Comparison of ENCODE assay signal across 17 cellular contexts in the genomic region with DNA sequence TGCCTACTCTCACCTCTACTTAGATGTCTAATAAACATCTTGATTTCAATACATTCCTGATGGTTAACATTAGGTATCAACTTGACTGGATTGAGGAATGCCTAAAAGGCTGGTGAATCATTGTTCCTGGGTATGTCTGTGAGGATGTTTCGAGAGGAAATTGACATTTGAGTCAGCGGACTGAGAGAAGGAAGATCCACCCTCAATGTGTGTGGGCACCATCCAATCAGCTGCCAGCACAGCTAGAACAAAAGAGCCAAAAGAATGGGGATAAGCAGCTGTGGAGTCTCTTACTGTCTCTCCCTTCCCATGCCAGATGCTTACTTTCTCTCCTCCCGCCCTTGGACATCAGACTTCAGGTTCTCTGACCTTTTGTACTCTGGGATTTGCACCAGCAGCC.
A peak's percentile ranks its signal among the peaks of the same experiment; 100 is the strongest.
DNase-seq lines count a peak whose midpoint lies in the region; ATAC-seq and TF ChIP-seq lines count a peak whose summit lies in the region.
"Had no signal": no experiment of that assay in that cellular context is flagged by ENCODE, and none has a peak within 500 bp of the region (broad histone marks: within the 10 kb centered on the region; RNA-seq: fewer than 3 reads in every experiment).

No MANE protein-coding gene starts in this region.

- DNase-seq in ELF-1 (ENCODE audit: low read depth, low spot score), result peak; percentile 7
- peak; percentile 6 for DNase-seq in LHCN-M2 (ENCODE audit: low read depth)
- DNase-seq in WTC11 (ENCODE audit: low spot score), result peak; percentile 15
- peak; percentile 13 for DNase-seq in iPS DF 6.9 (ENCODE audit: low read depth, low spot score)
- no peak for DNase-seq in mesenchymal stem cell
- DNase-seq in KG1 (lab: John Stamatoyannopoulos, UW), result no peak
- no peak for DNase-seq in transverse colon
- DNase-seq: ACHN; CD4-positive, CD25-positive, alpha-beta regulatory T cell; DMS53; GOT3; HCEC 1CT; HFFc6; IMR-90 had no signal

- H3K27ac Mint-ChIP-seq in WTC11, result no peak overlapping the region
- H3K27ac Mint-ChIP-seq: CD4-positive, CD25-positive, alpha-beta regulatory T cell; HFFc6 had no signal

- H3K4me3 ChIP-seq in iPS DF 6.9 (ENCODE audit: low read length) (no peak overlapping the region), mesenchymal stem cell (ENCODE audit: insufficient read depth in 1 of 2, low read depth in 1 of 2, low read length in 2 of 2) (no peak overlapping the region), transverse colon (no peak overlapping the region)
- H3K4me3 ChIP-seq: BLaER1 treated with 17β-estradiol and CSF1 and Interleukin-3, amounts not matched to agents 10 nM and 100 nM; GM12878 had no signal

- H2BK12ac ChIP-seq in mesenchymal stem cell (ENCODE audit: low read length in 2 of 2), result no peak overlapping the region

- no peak overlapping the region for H4K91ac ChIP-seq in mesenchymal stem cell (ENCODE audit: low read length)

- peaks cover 22% of the 10 kb centered on the region for H3K4me1 Mint-ChIP-seq in WTC11
- H3K4me1 Mint-ChIP-seq: CD4-positive, CD25-positive, alpha-beta regulatory T cell had no signal

- H3K9me3 Mint-ChIP-seq in WTC11, result peaks cover 9% of the 10 kb centered on the region

- H2BK15ac ChIP-seq in mesenchymal stem cell (ENCODE audit: low read depth, poor library complexity, severe bottlenecking), result no peak overlapping the region

- no peak for TF ChIP-seq POLR2A in transverse colon (IDR thresholded peaks at IDR 0.05)

- peak; percentile 94 for ATAC-seq in WTC11
- ATAC-seq in GM18520 (IDR thresholded peaks at IDR 0.05; ENCODE audit: unreplicated experiment), result no peak
- ATAC-seq: GM12878 had no signal

- no peak overlapping the region for H3K4me3 Mint-ChIP-seq in WTC11
- H3K4me3 Mint-ChIP-seq: CD4-positive, CD25-positive, alpha-beta regulatory T cell; HFFc6 had no signal

- H3K23ac ChIP-seq in mesenchymal stem cell (ENCODE audit: low read length in 2 of 2), result no peak overlapping the region

- H3K27ac ChIP-seq in iPS DF 6.9 (ENCODE audit: low read length), result no peak overlapping the region
- H3K27ac ChIP-seq in mesenchymal stem cell (ENCODE audit: low read length, poor library complexity, severe bottlenecking), result no peak overlapping the region
- H3K27ac ChIP-seq in transverse colon, result no peak overlapping the region
- H3K27ac ChIP-seq: BLaER1 treated with 17β-estradiol and CSF1 and Interleukin-3, amounts not matched to agents 10 nM and 100 nM had no signal

- H3K4me1 ChIP-seq in iPS DF 6.9 (ENCODE audit: control insufficient read depth, insufficient read depth, low read length) (peaks cover 2% of the 10 kb centered on the region; the same call in 1 of the 2 replicates), mesenchymal stem cell (ENCODE audit: control insufficient read depth, insufficient read depth, low read depth, low read length) (no peaks in the 10 kb centered on the region), transverse colon (no peaks in the 10 kb centered on the region)

- H3K9me3 ChIP-seq in iPS DF 6.9 (ENCODE audit: control insufficient read depth, insufficient read depth, low read length) (no peaks in the 10 kb centered on the region), mesenchymal stem cell (ENCODE audit: control insufficient read depth, low read length) (no peaks in the 10 kb centered on the region), transverse colon (no peaks in the 10 kb centered on the region)
- H3K9me3 ChIP-seq: BLaER1 treated with 17β-estradiol and CSF1 and Interleukin-3, amounts not matched to agents 10 nM and 100 nM had no signal

- H3K36me3 ChIP-seq in iPS DF 6.9 (ENCODE audit: control insufficient read depth, insufficient read depth, low read length) (no peaks in the 10 kb centered on the region), mesenchymal stem cell (ENCODE audit: control insufficient read depth in 1 of 2, insufficient read depth in 2 of 2, low read depth in 1 of 2, low read length in 2 of 2) (no peaks in the 10 kb centered on the region), transverse colon (no peaks in the 10 kb centered on the region)
- H3K36me3 ChIP-seq: BLaER1 treated with 17β-estradiol and CSF1 and Interleukin-3, amounts not matched to agents 10 nM and 100 nM had no signal

- no peak overlapping the region for H2BK5ac ChIP-seq in mesenchymal stem cell (ENCODE audit: low read depth, low read length, poor library complexity, severe bottlenecking)

- no peak overlapping the region for H3K4ac ChIP-seq in mesenchymal stem cell (ENCODE audit: low read depth in 1 of 2, low read length in 2 of 2)

- H3K36me3 Mint-ChIP-seq in WTC11, result peaks cover 9% of the 10 kb centered on the region
- H3K36me3 Mint-ChIP-seq: CD4-positive, CD25-positive, alpha-beta regulatory T cell had no signal

- H2AK5ac ChIP-seq in mesenchymal stem cell (ENCODE audit: low read length, severe bottlenecking), result no peak overlapping the region

- POLR2A ChIA-PET in WTC11 (lab: Charles Lee), result no interaction called here

- no peak overlapping the region for H3K9ac ChIP-seq in mesenchymal stem cell (ENCODE audit: low read length)
- H3K9ac ChIP-seq: BLaER1 treated with 17β-estradiol and CSF1 and Interleukin-3, amounts not matched to agents 10 nM and 100 nM had no signal

- H3K79me1 ChIP-seq in mesenchymal stem cell (replicated peaks; ENCODE audit: low read length, poor library complexity, severe bottlenecking), result no peaks in the 10 kb centered on the region

- no peak overlapping the region for H3K18ac ChIP-seq in mesenchymal stem cell (ENCODE audit: low read depth in 1 of 2, low read length in 2 of 2)

- no peak for TF ChIP-seq EP300 in transverse colon (IDR thresholded peaks at IDR 0.05; ENCODE audit: low read depth)

- H3K27me3 ChIP-seq in iPS DF 6.9 (ENCODE audit: control insufficient read depth, insufficient read depth, low read length), result no peaks in the 10 kb centered on the region
- no peaks in the 10 kb centered on the region for H3K27me3 ChIP-seq in mesenchymal stem cell (ENCODE audit: control insufficient read depth in 1 of 2, insufficient read depth in 1 of 2, low read length in 2 of 2)
- no peaks in the 10 kb centered on the region for H3K27me3 ChIP-seq in transverse colon
- H3K27me3 ChIP-seq: BLaER1 treated with 17β-estradiol and CSF1 and Interleukin-3, amounts not matched to agents 10 nM and 100 nM had no signal

- H4K8ac ChIP-seq in mesenchymal stem cell (ENCODE audit: low read length), result no peak overlapping the region

- H3K14ac ChIP-seq in mesenchymal stem cell (ENCODE audit: low read length in 2 of 2), result no peak overlapping the region

- no peak overlapping the region for H3K4me2 ChIP-seq in mesenchymal stem cell (ENCODE audit: low read length, poor library complexity, severe bottlenecking)

- in situ Hi-C loops in transverse colon (cut with MboI; ENCODE audit: low pct_ligation_motif_present in 1 of 4, low pct_unique_long_range_greater_than_20kb in 1 of 4, low sequenced_read_pairs in 3 of 4), result no loop called here

- WGBS in iPS DF 6.9 (ENCODE audit: insufficient coverage, insufficient read length), result no CpG with 5 or more reads among the region's 3 CpGs
- WGBS in mesenchymal stem cell, result 86% methylated on average over 3 of the region's 3 CpGs
- 82 to 90% methylated on average over 2 to 3 of the region's 3 CpGs for WGBS in transverse colon (ENCODE audit: low coverage in 1 of 2), 2 donors

- no peak overlapping the region for H2AFZ ChIP-seq in mesenchymal stem cell (ENCODE audit: low read depth, low read length)

- TF ChIP-seq CTCF in WTC11 (IDR thresholded peaks at IDR 0.05), result no peak
- TF ChIP-seq CTCF in transverse colon (IDR thresholded peaks at IDR 0.05), result no peak

- intact Hi-C loops in transverse colon (cut with DNase I; ENCODE audit: low total_unique reads), result no loop called here

- H2BK120ac ChIP-seq in mesenchymal stem cell (ENCODE audit: low read depth, low read length), result no peak overlapping the region

- CTCF ChIA-PET in WTC11 (lab: Charles Lee), result no interaction called here

- no peaks in the 10 kb centered on the region for H3K27me3 Mint-ChIP-seq in WTC11 (ENCODE audit: low read depth)
- H3K27me3 Mint-ChIP-seq: CD4-positive, CD25-positive, alpha-beta regulatory T cell had no signal

TF ChIP-seq in WTC11, 78 proteins besides CTCF, POLR2A, EP300 and RAD21 (continues in another document):
- TF ChIP-seq IRF2 (CRISPR knock-in tag; IDR thresholded peaks at IDR 0.05; ENCODE audit: borderline replicate concordance, low read depth) (no peak), KAT7 (CRISPR knock-in tag; IDR thresholded peaks at IDR 0.05; ENCODE audit: borderline replicate concordance) (no peak), CBFB (CRISPR knock-in tag; IDR thresholded peaks at IDR 0.05; ENCODE audit: low read depth) (no peak), MXD4 (CRISPR knock-in tag; IDR thresholded peaks at IDR 0.05; ENCODE audit: borderline replicate concordance) (no peak), NFATC4 (CRISPR knock-in tag; IDR thresholded peaks at IDR 0.05) (no peak), SMAD4 (CRISPR knock-in tag; IDR thresholded peaks at IDR 0.05) (no peak)
- TF ChIP-seq, protein P1, sequence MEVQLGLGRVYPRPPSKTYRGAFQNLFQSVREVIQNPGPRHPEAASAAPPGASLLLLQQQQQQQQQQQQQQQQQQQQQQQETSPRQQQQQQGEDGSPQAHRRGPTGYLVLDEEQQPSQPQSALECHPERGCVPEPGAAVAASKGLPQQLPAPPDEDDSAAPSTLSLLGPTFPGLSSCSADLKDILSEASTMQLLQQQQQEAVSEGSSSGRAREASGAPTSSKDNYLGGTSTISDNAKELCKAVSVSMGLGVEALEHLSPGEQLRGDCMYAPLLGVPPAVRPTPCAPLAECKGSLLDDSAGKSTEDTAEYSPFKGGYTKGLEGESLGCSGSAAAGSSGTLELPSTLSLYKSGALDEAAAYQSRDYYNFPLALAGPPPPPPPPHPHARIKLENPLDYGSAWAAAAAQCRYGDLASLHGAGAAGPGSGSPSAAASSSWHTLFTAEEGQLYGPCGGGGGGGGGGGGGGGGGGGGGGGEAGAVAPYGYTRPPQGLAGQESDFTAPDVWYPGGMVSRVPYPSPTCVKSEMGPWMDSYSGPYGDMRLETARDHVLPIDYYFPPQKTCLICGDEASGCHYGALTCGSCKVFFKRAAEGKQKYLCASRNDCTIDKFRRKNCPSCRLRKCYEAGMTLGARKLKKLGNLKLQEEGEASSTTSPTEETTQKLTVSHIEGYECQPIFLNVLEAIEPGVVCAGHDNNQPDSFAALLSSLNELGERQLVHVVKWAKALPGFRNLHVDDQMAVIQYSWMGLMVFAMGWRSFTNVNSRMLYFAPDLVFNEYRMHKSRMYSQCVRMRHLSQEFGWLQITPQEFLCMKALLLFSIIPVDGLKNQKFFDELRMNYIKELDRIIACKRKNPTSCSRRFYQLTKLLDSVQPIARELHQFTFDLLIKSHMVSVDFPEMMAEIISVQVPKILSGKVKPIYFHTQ (CRISPR knock-in tag; IDR thresholded peaks at IDR 0.05), result no peak
- TF ChIP-seq, protein P2, sequence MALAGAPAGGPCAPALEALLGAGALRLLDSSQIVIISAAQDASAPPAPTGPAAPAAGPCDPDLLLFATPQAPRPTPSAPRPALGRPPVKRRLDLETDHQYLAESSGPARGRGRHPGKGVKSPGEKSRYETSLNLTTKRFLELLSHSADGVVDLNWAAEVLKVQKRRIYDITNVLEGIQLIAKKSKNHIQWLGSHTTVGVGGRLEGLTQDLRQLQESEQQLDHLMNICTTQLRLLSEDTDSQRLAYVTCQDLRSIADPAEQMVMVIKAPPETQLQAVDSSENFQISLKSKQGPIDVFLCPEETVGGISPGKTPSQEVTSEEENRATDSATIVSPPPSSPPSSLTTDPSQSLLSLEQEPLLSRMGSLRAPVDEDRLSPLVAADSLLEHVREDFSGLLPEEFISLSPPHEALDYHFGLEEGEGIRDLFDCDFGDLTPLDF (CRISPR knock-in tag; IDR thresholded peaks at IDR 0.05), result no peak

Comparison
In these comparisons a context has a peak if more than half of its experiments do, and no peak if none do; other contexts are left out.
1. DNase-seq: peak in ELF-1 (single experiment), LHCN-M2 (single experiment), WTC11 (single experiment) and iPS DF 6.9 (single experiment); none in mesenchymal stem cell (single experiment), KG1 (single experiment) and transverse colon (single experiment).